1 cellular context compared by ENCODE assay signal in genomic region chr1:119316870-119317416, GRCh38.
TF ChIP-seq lines count a peak whose summit lies in the region.

No MANE protein-coding gene starts in this region.

TF ChIP-seq in SK-N-SH treated with all-trans-retinoic acid at 6 μM for 48 hours, 23 proteins besides CTCF, POLR2A, EP300 and RAD21 (continued from another document):
- no peak for TF ChIP-seq PATZ1 (CRISPR knock-in tag; IDR thresholded peaks at IDR 0.05; ENCODE audit: borderline replicate concordance)
- no peak for TF ChIP-seq TOX (CRISPR knock-in tag; IDR thresholded peaks at IDR 0.05; ENCODE audit: borderline replicate concordance)
- no peak for TF ChIP-seq GLIS3 (CRISPR knock-in tag; IDR thresholded peaks at IDR 0.05)
- no peak for TF ChIP-seq CREB5 (CRISPR knock-in tag; IDR thresholded peaks at IDR 0.05; ENCODE audit: low read depth)
- TF ChIP-seq ESRRG (CRISPR knock-in tag; IDR thresholded peaks at IDR 0.05): no peak
- no peak for TF ChIP-seq ZNF565 (CRISPR knock-in tag; conservative IDR thresholded peaks at IDR 0.05; ENCODE audit: low read depth)
- TF ChIP-seq ARNTL (CRISPR knock-in tag; IDR thresholded peaks at IDR 0.05; ENCODE audit: borderline replicate concordance, low read depth): no peak
